Comparison of ENCODE assay signal across 8 cellular contexts in the genomic region with DNA sequence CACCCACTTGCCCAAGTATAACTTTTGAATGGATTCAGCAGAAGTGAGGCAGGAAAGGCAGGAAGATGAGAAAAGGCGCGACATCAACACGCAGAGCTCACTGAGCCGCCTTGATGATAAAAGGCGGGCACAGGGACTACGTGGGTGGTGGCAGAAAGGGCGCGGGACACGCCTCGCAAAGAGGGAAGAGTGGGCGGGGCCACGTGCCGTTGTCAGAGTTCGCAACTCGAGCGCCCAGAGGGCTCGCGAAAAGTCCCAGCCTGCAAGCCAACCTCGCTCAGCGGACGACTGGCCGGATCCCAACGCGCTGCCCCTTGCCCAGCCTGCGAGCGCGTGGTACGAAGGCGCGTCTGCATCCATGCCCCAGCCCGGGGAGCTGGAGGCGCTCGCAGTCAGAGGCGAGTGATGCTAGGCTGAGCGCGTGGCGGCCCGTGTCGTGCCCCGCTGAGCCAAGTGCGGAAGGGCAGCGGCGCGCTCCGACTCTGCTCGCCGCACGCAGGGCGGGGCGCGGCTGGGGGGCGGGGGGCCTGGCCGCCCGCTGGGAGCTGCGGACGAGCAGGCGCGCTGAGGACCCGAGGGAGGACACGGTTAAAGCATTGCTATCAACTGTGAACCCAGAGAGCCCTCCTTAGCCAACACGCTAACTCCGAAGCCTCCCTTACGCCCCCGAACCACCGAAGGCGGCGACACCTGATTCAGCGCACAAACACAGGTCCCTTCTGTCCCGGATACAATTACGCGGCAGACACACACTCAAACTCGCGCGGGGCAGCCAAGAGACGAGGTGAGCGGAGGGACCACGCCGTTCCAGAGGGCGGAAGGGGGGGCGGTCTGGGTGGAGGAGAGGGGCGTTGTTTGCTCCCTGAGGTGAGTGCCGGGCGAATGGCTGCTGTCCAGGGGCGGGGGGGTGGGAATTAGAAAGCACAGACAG. TPM values are rescaled to one million over a fixed set of nuclear protein-coding genes. Genes with fewer than 3 reads are reported as not detected.
DNase-seq lines count a peak whose midpoint lies in the region; ATAC-seq and TF ChIP-seq lines count a peak whose summit lies in the region.

Gene UGT8, plus strand, starts transcription at position 617 of the 931 bp plus-strand sequence. CDS start 24,074 bp downstream, outside the sequence.

- H3K4me1 ChIP-seq in left lung: peaks cover 0 to 14% of the 10 kb centered on the region in 2 donors

- intact Hi-C loops in left lung (cut with DNase I): no loop called here

- DNase-seq in DMS53 treated with DMSO at 0.1 percent for 48 hours (lab: John Stamatoyannopoulos, UW; ENCODE audit: unreplicated experiment) (peak; percentile 78), LHCN-M2 (ENCODE audit: low read depth) (peak; percentile 7), SKM-1 treated with dmso at 0.1 percent for 144 hours (lab: John Stamatoyannopoulos, UW; ENCODE audit: unreplicated experiment) (peak; percentile 75), left lung (peak; percentile 61 to 87), NK-92 (lab: John Stamatoyannopoulos, UW; ENCODE audit: unreplicated experiment) (no peak)
- DNase-seq in stimulated activated CD4-positive, alpha-beta T cell treated with anti-CD3 and anti-CD28 coated beads, Interleukin-4, amount 100 ng/mL, for 1 hour: peak; percentile 40

- H3K9me3 ChIP-seq in left lung: no peaks in the 10 kb centered on the region

- peaks cover 23 to 62% of the 10 kb centered on the region in 2 donors for H3K27me3 ChIP-seq in left lung

- peak within 1 kb of the TSS; percentile 90 for H3K27ac ChIP-seq in cingulate gyrus (ENCODE audit: low read depth, low read length)
- no peak within 1 kb of the TSS for H3K27ac ChIP-seq in left lung

- peak within 1 kb of the TSS; percentile 27 to 34 for H3K4me3 ChIP-seq in left lung

- TF ChIP-seq CTCF in left lung (IDR thresholded peaks at IDR 0.05): no peak

- H3K36me3 ChIP-seq in left lung: no peaks in the 10 kb centered on the region

- ATAC-seq in GM21529 (IDR thresholded peaks at IDR 0.05; ENCODE audit: unreplicated experiment) (peak; percentile 36), left lung (peak; percentile 83)

RNA-seq across cellular contexts. Expression of gene UGT8, which starts in this region (rescaled TPM):
- total RNA-seq in LHCN-M2 (2014; rRNA removed) (0.06 and 0.13 TPM in 2 replicates), left lung (1 to 10 TPM; 3.7 to 4.2 TPM)
- not detected for polyA plus RNA-seq in LHCN-M2 (2012)

Comparison
In these comparisons a context has a peak if more than half of its experiments do, and no peak if none do; other contexts are left out.
1. Peak in DNase-seq in LHCN-M2; RNA of the gene not detected or under 1 TPM.